Comparison of ENCODE assay signal across 15 cellular contexts in the genomic region with DNA sequence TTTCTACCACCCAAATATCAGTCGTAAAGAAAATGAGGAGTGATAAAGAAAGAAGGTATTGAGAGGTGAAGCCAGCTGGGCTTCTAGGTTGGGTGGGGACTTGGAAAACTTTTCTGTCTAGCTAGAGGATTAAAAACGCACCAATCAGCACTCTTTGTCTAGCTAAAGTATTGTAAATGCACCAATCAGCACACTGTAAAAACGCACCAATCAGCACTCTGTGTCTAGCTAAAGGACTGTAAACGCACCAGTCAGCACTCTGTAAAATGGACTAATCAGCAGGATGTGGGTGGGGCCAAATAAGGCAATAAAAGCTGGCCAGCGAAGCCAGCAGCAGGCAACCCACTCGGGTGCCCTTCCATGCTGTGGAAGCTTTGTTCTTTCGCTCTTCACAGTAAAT. TPM values are rescaled to one million over a fixed set of nuclear protein-coding genes. Genes with fewer than 3 reads are reported as not detected.
DNase-seq lines count a peak whose midpoint lies in the region; ATAC-seq, FAIRE-seq and TF ChIP-seq lines count a peak whose summit lies in the region.
"Had no signal": no experiment of that assay in that cellular context is flagged by ENCODE, and none has a peak within 500 bp of the region (broad histone marks: within the 10 kb centered on the region; RNA-seq: fewer than 3 reads in every experiment).

No MANE protein-coding gene starts in this region.

- peaks cover 0 to 5% (median 4%) of the 10 kb centered on the region in 3 donors for H3K27me3 Mint-ChIP-seq in immature natural killer cell (ENCODE audit: low read depth in 3 of 3)
- H3K27me3 Mint-ChIP-seq: CD4-positive, alpha-beta T cell had no signal

- no peak for TF ChIP-seq CTCF in HepG2 (CRISPR knock-in tag; IDR thresholded peaks at IDR 0.05)
- no peak for TF ChIP-seq CTCF in right lobe of liver (IDR thresholded peaks at IDR 0.05)
- no peak for TF ChIP-seq CTCF in omental fat pad (IDR thresholded peaks at IDR 0.05)

- H3K36me3 Mint-ChIP-seq in immature natural killer cell = peaks cover 0 to 7% (median 7%) of the 10 kb centered on the region in 3 donors

- intact Hi-C loops in HepG2 (cut with micrococcal nuclease; ENCODE audit: unreplicated experiment) (no loop called here), right lobe of liver (cut with DNase I) (no loop called here)

- H2AFZ ChIP-seq in HepG2 (ENCODE audit: low read length) = no peak overlapping the region
- no peak overlapping the region for H2AFZ ChIP-seq in Karpas-422 (ENCODE audit: low read length)

- CTCF ChIA-PET in HepG2 (lab: Yijun Ruan, JAX; ENCODE audit: low intra/inter-chr PET ratio, low total read pairs) = no interaction called here
- CTCF ChIA-PET in HEK293T (lab: Yijun Ruan, JAX) = interaction anchor here (1.4 kb wide), 1 partner anchor 56 kb away, joined by 3 read pairs; no protein-coding TSS in a partner anchor

- TF ChIP-seq RAD21 in HepG2 (CRISPR knock-in tag; IDR thresholded peaks at IDR 0.05) = no peak

- H3K27ac ChIP-seq in HepG2 (ENCODE audit: extremely low read length, insufficient read depth, low read length) (no peak overlapping the region), right lobe of liver (no peak overlapping the region), Karpas-422 (ENCODE audit: low read length) (no peak overlapping the region)

- H3K4me2 ChIP-seq in HepG2 (ENCODE audit: low read depth, low read length) = no peak overlapping the region
- H3K4me2 ChIP-seq in Karpas-422 (ENCODE audit: low read depth, low read length, poor library complexity, severe bottlenecking) = no peak overlapping the region

- no peaks in the 10 kb centered on the region for H4K20me1 ChIP-seq in HepG2 (ENCODE audit: insufficient read depth, low read length)
- no peaks in the 10 kb centered on the region for H4K20me1 ChIP-seq in Karpas-422 (ENCODE audit: insufficient read depth, low read depth, low read length)

- H3K9me3 Mint-ChIP-seq in immature natural killer cell = peaks cover 2 to 13% (median 5%) of the 10 kb centered on the region in 6 donors

- TF ChIP-seq POLR2A in HepG2 (IDR thresholded peaks at IDR 0.05; ENCODE audit: insufficient read depth in 1 of 2, low read depth in 2 of 2, low read length in 2 of 2) (no peak), right lobe of liver (IDR thresholded peaks at IDR 0.05) (no peak)

- TF ChIP-seq EP300 in HepG2 (IDR thresholded peaks at IDR 0.05; ENCODE audit: low read depth in 2 of 2, low read length in 2 of 2) (no peak), HepG2 (CRISPR knock-in tag; IDR thresholded peaks at IDR 0.05; ENCODE audit: borderline replicate concordance) (no peak)

- H3K9me3 ChIP-seq in HepG2 (ENCODE audit: low read length) (peaks cover 7% of the 10 kb centered on the region; the same call in 1 of the 2 replicates), right lobe of liver (no peaks in the 10 kb centered on the region), Karpas-422 (ENCODE audit: low read length) (peaks cover 9% of the 10 kb centered on the region)

- H3K9ac ChIP-seq in HepG2 (ENCODE audit: insufficient read depth, low read depth, low read length) (no peak overlapping the region), Karpas-422 (ENCODE audit: low read length) (no peak overlapping the region)

- H3K4me3 ChIP-seq in HepG2 (replicated peaks in 1 of 3; ENCODE audit: insufficient read depth in 1 of 3, low read depth in 2 of 3, low read length in 3 of 3) (no peak overlapping the region), right lobe of liver (no peak overlapping the region), Karpas-422 (ENCODE audit: low read length) (no peak overlapping the region)
- H3K4me3 ChIP-seq: HAP-1 had no signal

- H3K79me2 ChIP-seq in HepG2 (ENCODE audit: insufficient read depth, low read length) (no peaks in the 10 kb centered on the region), Karpas-422 (ENCODE audit: low read length) (no peaks in the 10 kb centered on the region)

- H3K36me3 ChIP-seq in HepG2 (replicated peaks in 1 of 2; ENCODE audit: control insufficient read depth in 1 of 2, insufficient read depth in 2 of 2, low read length in 2 of 2) = no peaks in the 10 kb centered on the region
- no peaks in the 10 kb centered on the region for H3K36me3 ChIP-seq in right lobe of liver
- H3K36me3 ChIP-seq in Karpas-422 (ENCODE audit: insufficient read depth, low read length) = no peaks in the 10 kb centered on the region
- H3K36me3 ChIP-seq: HAP-1 had no signal

- peak overlapping the region; percentile 18 to 74 (median 51) for H3K4me3 Mint-ChIP-seq in immature natural killer cell
- H3K4me3 Mint-ChIP-seq: CD4-positive, alpha-beta T cell; HFFc6 had no signal

- 75% methylated on average over 5 of the region's 7 CpGs for WGBS in HepG2 (ENCODE audit: low lambda C conversion rate)
- 89% methylated on average over 7 of the region's 7 CpGs for WGBS in right lobe of liver (ENCODE audit: insufficient coverage, low coverage, low lambda C conversion rate, missing lambda C conversion rate)

- H3K4me1 ChIP-seq in HepG2 (ENCODE audit: insufficient read depth, low read length) (no peaks in the 10 kb centered on the region), right lobe of liver (no peaks in the 10 kb centered on the region), Karpas-422 (ENCODE audit: low read length) (no peaks in the 10 kb centered on the region)
- H3K4me1 ChIP-seq: HAP-1 had no signal

- no TSS peak for BruUV-seq in HepG2 (replicated peaks; lab: Mats Ljungman, UMichigan)

- peaks cover 50 to 52% of the 10 kb centered on the region in 2 donors for H3K4me1 Mint-ChIP-seq in immature natural killer cell

- ATAC-seq in HepG2 = no peak
- no peak for ATAC-seq in right lobe of liver
- ATAC-seq in omental fat pad (ENCODE audit: low FRiP score) = no peak

- FAIRE-seq in HepG2 (lab: Jason Lieb, UNC) = no peak
- FAIRE-seq: H1 had no signal

- DNase-seq in HepG2 (ENCODE audit: low spot score) (no peak), right lobe of liver (no peak), Karpas-422 (peak; percentile 27), immature natural killer cell (no peak), NCI-H2107 (lab: John Stamatoyannopoulos, UW) (no peak), omental fat pad (ENCODE audit: low spot score) (no peak), HEK293T (ENCODE audit: extremely low spot score) (no peak)
- DNase-seq: AML-193; C1 segment of cervical spinal cord; Calu3; CD4-positive, alpha-beta T cell; DMS 273 treated with DMSO at 0.1 percent for 48 hours; HFFc6 had no signal

- in situ Hi-C loops in HepG2 (cut with HindIII; ENCODE audit: extremely low pct_ligation_motif_present, low pct_unique_long_range_greater_than_20kb) = no loop called here

- H3K27me3 ChIP-seq in HepG2 (ENCODE audit: control insufficient read depth in 1 of 2, insufficient read depth in 2 of 2, low read length in 2 of 2) = no peaks in the 10 kb centered on the region
- H3K27me3 ChIP-seq in right lobe of liver = no peaks in the 10 kb centered on the region
- no peaks in the 10 kb centered on the region for H3K27me3 ChIP-seq in Karpas-422 (ENCODE audit: low read length)

- POLR2A ChIA-PET in HepG2 (lab: Yijun Ruan, JAX) = interaction anchor here (1.1 kb wide), 1 partner anchor 13 kb away, joined by 3 read pairs; a partner anchor contains a TSS
- POLR2A ChIA-PET in HEK293T (lab: Yijun Ruan, JAX) = interaction anchor here (1.1 kb wide), 1 partner anchor 13 kb away, joined by 5 read pairs; a partner anchor contains a TSS

- H3K9me2 ChIP-seq in Karpas-422 (replicated peaks; ENCODE audit: insufficient read depth, low read length) = no peaks in the 10 kb centered on the region

- peak overlapping the region in 2 of 6 donors; percentile 61 to 75 for H3K27ac Mint-ChIP-seq in immature natural killer cell
- H3K27ac Mint-ChIP-seq: CD4-positive, alpha-beta T cell; HFFc6 had no signal

RNA-seq across cellular contexts. Expression of a gene that starts 13.0 kb away (rescaled TPM):
- 25.9 and 37.9 TPM in 2 replicates for total RNA-seq in HepG2 (2016; rRNA removed; fragmentation: Illumina TruSeq; extraction: Trizol)
- total RNA-seq in HepG2 (2016; cell fraction: cytosol; rRNA removed; fragmentation: Illumina TruSeq; extraction: Trizol; ENCODE audit: low read depth) = 7.0 and 10.3 TPM in 2 replicates
- 24.2 and 39.8 TPM in 2 replicates for total RNA-seq in HepG2 (2016; cell fraction: insoluble cytoplasmic fraction; rRNA removed; fragmentation: Illumina TruSeq; extraction: Trizol)
- total RNA-seq in HepG2 (2016; cell fraction: membrane; rRNA removed; fragmentation: Illumina TruSeq; extraction: Trizol) = 4.9 and 6.0 TPM in 2 replicates
- total RNA-seq in HepG2 (2016; cell fraction: nucleus; rRNA removed; fragmentation: Illumina TruSeq; extraction: Trizol) = 45.8 and 61.3 TPM in 2 replicates
- 22.5 and 29.5 TPM in 2 replicates for polyA plus RNA-seq in HepG2 (2011; rRNA removed)
- 6.9 and 8.8 TPM in 2 replicates for polyA plus RNA-seq in HepG2 (2011; cell fraction: cytosol; rRNA removed)
- 43.0 and 44.1 TPM in 2 replicates for polyA plus RNA-seq in HepG2 (2011; cell fraction: nucleus; rRNA removed)
- 19.9 and 21.7 TPM in 2 replicates for polyA plus RNA-seq in HepG2 (2012)
- 0.76 and 1.4 TPM in 2 replicates for polyA plus RNA-seq in HepG2 (2016; cell fraction: cytosol; fragmentation: Illumina TruSeq; extraction: Trizol; ENCODE audit: low read depth)
- 26.8 and 29.0 TPM in 2 replicates for polyA plus RNA-seq in HepG2 (2016; cell fraction: insoluble cytoplasmic fraction; fragmentation: Illumina TruSeq; extraction: Trizol; ENCODE audit: low read depth)
- 2.5 and 4.1 TPM in 2 replicates for polyA plus RNA-seq in HepG2 (2016; cell fraction: membrane; fragmentation: Illumina TruSeq; extraction: Trizol; ENCODE audit: low read depth)
- polyA plus RNA-seq in HepG2 (2016; cell fraction: nucleus; fragmentation: Illumina TruSeq; extraction: Trizol; ENCODE audit: insufficient read depth, low read depth) = 58.6 and 63.1 TPM in 2 replicates
- 43.9 and 274 TPM in 2 replicates for polyA minus RNA-seq in HepG2 (2011; rRNA and poly(A)+ RNA removed; ENCODE audit: low replicate concordance)
- polyA minus RNA-seq in HepG2 (2011; cell fraction: cytosol; rRNA and poly(A)+ RNA removed) = 20.6 and 26.9 TPM in 2 replicates
- polyA minus RNA-seq in HepG2 (2011; cell fraction: nucleus; rRNA and poly(A)+ RNA removed) = 216 and 230 TPM in 2 replicates
- total RNA-seq in right lobe of liver = 10 to 100 TPM; 12.2 to 43.7 (median 26.3) TPM
- 122 and 145 TPM in 2 replicates for total RNA-seq in Karpas-422 (2014; rRNA removed; shearing (Covaris generic); ENCODE audit: low replicate concordance)
- 100 to 1,000 TPM; 179 to 346 (median 238) TPM for polyA plus RNA-seq in immature natural killer cell
- total RNA-seq in omental fat pad = 100 to 1,000 TPM; 220 to 320 (median 295) TPM

RNA-seq across cellular contexts. Expression of a gene that starts 23.0 kb away (rescaled TPM):
- total RNA-seq in HepG2 (2016; rRNA removed; fragmentation: Illumina TruSeq; extraction: Trizol) (0.98 and 1.4 TPM in 2 replicates), right lobe of liver (1 to 10 TPM; 1.2 to 2.5 (median 1.7) TPM), omental fat pad (1 to 10 TPM in 2 of 4 donors, under 1 TPM in 2; 0.36 to 1.8 (median 1.1) TPM)
- total RNA-seq in HepG2 (2016; cell fraction: cytosol; rRNA removed; fragmentation: Illumina TruSeq; extraction: Trizol; ENCODE audit: low read depth) = 0.09 and 1.2 TPM in 2 replicates
- 0.89 and 1.7 TPM in 2 replicates for total RNA-seq in HepG2 (2016; cell fraction: insoluble cytoplasmic fraction; rRNA removed; fragmentation: Illumina TruSeq; extraction: Trizol)
- total RNA-seq in HepG2 (2016; cell fraction: membrane; rRNA removed; fragmentation: Illumina TruSeq; extraction: Trizol) = 0.69 and 1.3 TPM in 2 replicates
- total RNA-seq in HepG2 (2016; cell fraction: nucleus; rRNA removed; fragmentation: Illumina TruSeq; extraction: Trizol) = 0.78 and 1.6 TPM in 2 replicates
- polyA plus RNA-seq in HepG2 (2011; rRNA removed) (0.59 and 0.61 TPM in 2 replicates), immature natural killer cell (under 1 TPM in 1 of 3 donors, not detected in 2; 0.16 TPM)
- polyA plus RNA-seq in HepG2 (2011; cell fraction: cytosol; rRNA removed) = 0.31 and 0.60 TPM in 2 replicates
- 0.40 and 0.78 TPM in 2 replicates for polyA plus RNA-seq in HepG2 (2011; cell fraction: nucleus; rRNA removed)
- 0.52 and 0.92 TPM in 2 replicates for polyA plus RNA-seq in HepG2 (2012)
- polyA plus RNA-seq in HepG2 (2016; cell fraction: cytosol; fragmentation: Illumina TruSeq; extraction: Trizol; ENCODE audit: low read depth) = 1.0 and 1.1 TPM in 2 replicates
- 0.79 and 1.3 TPM in 2 replicates for polyA plus RNA-seq in HepG2 (2016; cell fraction: insoluble cytoplasmic fraction; fragmentation: Illumina TruSeq; extraction: Trizol; ENCODE audit: low read depth)
- 0.52 and 0.56 TPM in 2 replicates for polyA plus RNA-seq in HepG2 (2016; cell fraction: membrane; fragmentation: Illumina TruSeq; extraction: Trizol; ENCODE audit: low read depth)
- 1.7 and 3.0 TPM in 2 replicates for polyA plus RNA-seq in HepG2 (2016; cell fraction: nucleus; fragmentation: Illumina TruSeq; extraction: Trizol; ENCODE audit: insufficient read depth, low read depth)
- 0.54 and 2.1 TPM in 2 replicates for polyA minus RNA-seq in HepG2 (2011; rRNA and poly(A)+ RNA removed; ENCODE audit: low replicate concordance)
- 0.18 and 0.59 TPM in 2 replicates for polyA minus RNA-seq in HepG2 (2011; cell fraction: cytosol; rRNA and poly(A)+ RNA removed)
- 1.9 and 5.0 TPM in 2 replicates for polyA minus RNA-seq in HepG2 (2011; cell fraction: nucleus; rRNA and poly(A)+ RNA removed)
- 0.34 and 0.79 TPM in 2 replicates for total RNA-seq in Karpas-422 (2014; rRNA removed; shearing (Covaris generic); ENCODE audit: low replicate concordance)
